Comparison of ENCODE assay signal across 9 cellular contexts in genomic region chr7:26167293-26167934, GRCh38. TPM values are rescaled to one million over a fixed set of nuclear protein-coding genes. Genes with fewer than 3 reads are reported as not detected.
DNase-seq lines count a peak whose midpoint lies in the region; ATAC-seq and TF ChIP-seq lines count a peak whose summit lies in the region.
"Had no signal": no experiment of that assay in that cellular context is flagged by ENCODE, and none has a peak within 500 bp of the region (broad histone marks: within the 10 kb centered on the region; RNA-seq: fewer than 3 reads in every experiment).

No MANE protein-coding gene starts in this region.

- H3K4me3 Mint-ChIP-seq in activated T-helper 17 cell treated with anti-CD3 and anti-CD28 coated beads, Interleukin-2, amount 50 U/mL, for 72 hours, result peak overlapping the region; percentile 67
- H3K4me3 Mint-ChIP-seq in glutamatergic neuron (ENCODE audit: unreplicated experiment), result no peak overlapping the region

- TF ChIP-seq CTCF in 22Rv1 (IDR thresholded peaks at IDR 0.05) (no peak), glutamatergic neuron (IDR thresholded peaks at IDR 0.05; ENCODE audit: partially characterized antibody, unreplicated experiment) (no peak)

- peaks cover 46% of the 10 kb centered on the region for H3K36me3 Mint-ChIP-seq in activated T-helper 17 cell treated with anti-CD3 and anti-CD28 coated beads, Interleukin-2, amount 50 U/mL, for 72 hours (ENCODE audit: low read depth)
- peaks cover 3% of the 10 kb centered on the region for H3K36me3 Mint-ChIP-seq in glutamatergic neuron (ENCODE audit: unreplicated experiment)

- H3K27me3 Mint-ChIP-seq in activated T-helper 17 cell treated with anti-CD3 and anti-CD28 coated beads, Interleukin-2, amount 50 U/mL, for 72 hours, result no peaks in the 10 kb centered on the region
- H3K27me3 Mint-ChIP-seq in glutamatergic neuron (ENCODE audit: unreplicated experiment), result no peaks in the 10 kb centered on the region

- ATAC-seq in GM19023 (IDR thresholded peaks at IDR 0.05; ENCODE audit: unreplicated experiment) (peak; percentile 84), HG03045 (IDR thresholded peaks at IDR 0.05; ENCODE audit: unreplicated experiment) (peak; percentile 59)
- ATAC-seq in activated T-helper 17 cell treated with anti-CD3 and anti-CD28 coated beads, Interleukin-2, amount 50 U/mL, for 72 hours (replicated peaks), result peak; percentile 82

- H3K4me1 Mint-ChIP-seq in activated T-helper 17 cell treated with anti-CD3 and anti-CD28 coated beads, Interleukin-2, amount 50 U/mL, for 72 hours, result peaks cover 24% of the 10 kb centered on the region
- no peaks in the 10 kb centered on the region for H3K4me1 Mint-ChIP-seq in glutamatergic neuron (ENCODE audit: low read depth, unreplicated experiment)

- DNase-seq in NCI-H226 (no peak), DMS79 treated with DMSO at 0.1 percent for 48 hours (lab: John Stamatoyannopoulos, UW) (no peak), NCI-H510A treated with DMSO at 0.1 percent for 48 hours (lab: John Stamatoyannopoulos, UW) (no peak), glutamatergic neuron (no peak)
- DNase-seq: gastrocnemius medialis had no signal

- no peaks in the 10 kb centered on the region for H3K9me3 Mint-ChIP-seq in activated T-helper 17 cell treated with anti-CD3 and anti-CD28 coated beads, Interleukin-2, amount 50 U/mL, for 72 hours
- peaks cover 6% of the 10 kb centered on the region for H3K9me3 Mint-ChIP-seq in glutamatergic neuron (ENCODE audit: unreplicated experiment)

- peak overlapping the region; percentile 85 for H3K27ac Mint-ChIP-seq in activated T-helper 17 cell treated with anti-CD3 and anti-CD28 coated beads, Interleukin-2, amount 50 U/mL, for 72 hours
- H3K27ac Mint-ChIP-seq in glutamatergic neuron (ENCODE audit: unreplicated experiment), result no peak overlapping the region

- peak overlapping the region; percentile 44 for H3K27ac ChIP-seq in 22Rv1
- H3K27ac ChIP-seq: gastrocnemius medialis had no signal

RNA-seq across cellular contexts. Expression of gene NFE2L3, which starts 15.4 kb away (rescaled TPM):
- 10 to 100 TPM; 24.1 to 27.6 TPM for total RNA-seq in activated T-helper 17 cell treated with anti-CD3 and anti-CD28 coated beads, Interleukin-2, amount 50 U/mL, for 72 hours
- 42.1 TPM for total RNA-seq in glutamatergic neuron (ENCODE audit: unreplicated experiment)

RNA-seq across cellular contexts. Expression of gene HNRNPA2B1, which starts 33.1 kb away (rescaled TPM):
- 100 to 1,000 TPM; 491 to 882 TPM for total RNA-seq in activated T-helper 17 cell treated with anti-CD3 and anti-CD28 coated beads, Interleukin-2, amount 50 U/mL, for 72 hours
- 685 TPM for total RNA-seq in glutamatergic neuron (ENCODE audit: unreplicated experiment)

RNA-seq across cellular contexts. Expression of gene CBX3, which starts 34.1 kb away (rescaled TPM):
- 100 to 1,000 TPM; 179 to 242 TPM for total RNA-seq in activated T-helper 17 cell treated with anti-CD3 and anti-CD28 coated beads, Interleukin-2, amount 50 U/mL, for 72 hours
- 191 TPM for total RNA-seq in glutamatergic neuron (ENCODE audit: unreplicated experiment)
